ENCODE assay signal across 8 cellular contexts in the genomic region with DNA sequence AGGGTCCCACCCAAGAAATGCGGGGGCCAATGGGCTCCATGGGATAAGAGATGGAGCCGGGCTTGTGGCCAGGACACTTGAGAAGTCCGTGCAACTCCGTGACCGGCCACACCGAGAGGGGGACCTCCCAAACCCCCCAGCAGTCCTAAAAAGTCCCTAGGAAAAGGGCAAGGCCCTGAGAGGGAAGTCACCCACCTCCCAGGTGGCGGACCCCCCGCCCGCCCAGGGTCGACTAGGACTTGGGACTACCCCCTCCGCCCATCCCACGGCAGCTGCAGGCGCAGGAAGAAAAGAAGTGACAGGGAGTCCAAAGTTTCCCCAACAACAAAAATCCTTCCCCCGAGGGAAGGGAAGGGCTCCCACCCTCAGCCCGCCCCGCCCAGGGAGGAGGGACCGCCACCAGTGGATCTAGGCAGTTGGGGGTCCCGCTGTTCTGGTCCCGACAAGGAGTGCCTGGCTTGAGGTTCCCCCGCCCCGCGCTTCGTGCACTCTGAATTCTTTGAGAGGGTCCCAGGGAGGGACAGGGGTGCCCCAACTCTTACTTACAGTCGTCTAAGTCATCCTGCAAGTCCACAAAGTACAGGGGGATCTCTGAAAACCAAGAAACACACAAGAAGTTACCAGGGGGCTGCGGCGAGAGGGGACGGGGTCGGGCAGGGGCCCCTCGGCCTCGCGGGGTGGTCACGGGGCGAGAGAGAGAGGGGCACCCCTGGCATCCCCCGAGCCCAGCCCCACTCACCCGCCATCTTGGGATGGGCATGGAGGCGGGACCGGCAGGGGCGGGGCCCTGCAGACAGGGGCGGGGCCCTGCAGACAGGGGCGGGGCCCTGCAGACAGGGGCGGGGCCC. TPM values are rescaled to one million over a fixed set of nuclear protein-coding genes. Genes with fewer than 3 reads are reported as not detected.
DNase-seq lines count a peak whose midpoint lies in the region; ATAC-seq and TF ChIP-seq lines count a peak whose summit lies in the region.

No MANE protein-coding gene starts in this region.

- H3K4me1 ChIP-seq in mucosa of stomach (ENCODE audit: control insufficient read depth, insufficient read depth, low read length): peaks cover 34% of the 10 kb centered on the region
- peaks cover 0 to 41% (median 25%) of the 10 kb centered on the region in 4 donors for H3K4me1 ChIP-seq in tibial artery

- H3K27ac ChIP-seq in epithelial cell of prostate (peak overlapping the region; percentile 33), tibial artery (peak overlapping the region; percentile 83 to 90)

- TF ChIP-seq CTCF in tibial artery (IDR thresholded peaks at IDR 0.05): no peak

- no peaks in the 10 kb centered on the region for H3K36me3 ChIP-seq in mucosa of stomach (ENCODE audit: control insufficient read depth, insufficient read depth, low read length)
- H3K36me3 ChIP-seq in tibial artery: peaks cover 0 to 23% (median 8%) of the 10 kb centered on the region in 3 donors

- H3K4me3 ChIP-seq in Jurkat, Clone E6-1 (ENCODE audit: low read length): peak overlapping the region; percentile 7; the same call in 1 of the 2 replicates
- H3K4me3 ChIP-seq in mucosa of stomach (ENCODE audit: low read length): peak overlapping the region; percentile 60
- H3K4me3 ChIP-seq in tibial artery: peak overlapping the region; percentile 100

- H3K27me3 ChIP-seq in mucosa of stomach (ENCODE audit: control insufficient read depth, insufficient read depth, low read length): no peaks in the 10 kb centered on the region
- H3K27me3 ChIP-seq in tibial artery: no peaks in the 10 kb centered on the region

- peak overlapping the region; percentile 61 for H3K9ac ChIP-seq in mucosa of stomach (ENCODE audit: low read length)

- intact Hi-C loops in tibial artery (cut with DNase I; ENCODE audit: low total_unique reads): loop anchor here (10.0 kb wide), 1 partner anchor 386 kb away; a partner anchor contains a TSS

- DNase-seq in GM03348 (ENCODE audit: low spot score) (peak; percentile 94), epithelial cell of prostate (ENCODE audit: low read depth, low spot score) (no peak), tibial artery (peak; percentile 63 to 83), NCI-H2171 (lab: John Stamatoyannopoulos, UW) (no peak)
- DNase-seq in Jurkat, Clone E6-1 (ENCODE audit: low read depth, low spot score): no peak
- peak in 2 of 3 experiments; percentile 40 to 41 for DNase-seq in activated CD8-positive, alpha-beta memory T cell treated with anti-CD3 and anti-CD28 coated beads for 48 hours (ENCODE audit: low read depth in 2 of 3, low spot score in 2 of 3)

- no peaks in the 10 kb centered on the region for H3K9me3 ChIP-seq in mucosa of stomach (ENCODE audit: control insufficient read depth, low read length)
- no peaks in the 10 kb centered on the region for H3K9me3 ChIP-seq in tibial artery

- peak; percentile 46 for ATAC-seq in GM21717 (IDR thresholded peaks at IDR 0.05; ENCODE audit: unreplicated experiment)

RNA-seq across cellular contexts. Expression of a gene that starts 0.6 kb away (rescaled TPM):
- 4.0 TPM for polyA plus RNA-seq in Jurkat, Clone E6-1 (2012; ENCODE audit: insufficient read depth, insufficient read length)

Comparison
In these comparisons a context has a peak if more than half of its experiments do, and no peak if none do; other contexts are left out.
1. DNase-seq: peak in GM03348 (single experiment), activated CD8-positive, alpha-beta memory T cell treated with anti-CD3 and anti-CD28 coated beads for 48 hours (2 of 3) and tibial artery (2 of 2); none in Jurkat, Clone E6-1 (single experiment), epithelial cell of prostate (single experiment) and NCI-H2171 (single experiment).
2. H3K4me3 ChIP-seq: peak in every context shown above with its lines; median percentile 100 in tibial artery; 60 in mucosa of stomach; 7 in Jurkat, Clone E6-1.